In the genomic region with DNA sequence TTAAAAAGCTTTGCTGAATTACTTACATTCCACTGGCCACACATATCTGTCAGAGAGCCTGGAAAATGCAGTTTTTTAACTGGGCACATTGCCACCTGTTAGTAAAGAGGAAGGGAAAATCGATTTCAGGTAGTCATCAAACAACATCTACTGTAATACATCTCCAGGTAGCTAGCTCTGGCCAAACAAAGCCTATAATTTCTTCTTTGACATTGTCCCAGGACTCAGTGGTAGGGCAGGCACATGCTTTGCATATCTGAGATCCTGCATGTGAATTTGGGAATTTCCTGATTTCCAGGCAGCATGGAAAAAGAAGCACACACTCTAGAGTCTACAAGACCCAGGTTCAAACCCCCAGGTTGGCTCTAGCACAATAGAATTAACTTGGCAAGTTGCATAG, we compare ENCODE assay signal across 33 cellular contexts.
"Had no signal": no experiment of that assay in that cellular context is flagged by ENCODE, and none has a peak within 500 bp of the region (broad histone marks: within the 10 kb centered on the region; RNA-seq: fewer than 3 reads in every experiment).

No MANE protein-coding gene starts in this region.

- H3K9me3 Mint-ChIP-seq: effector memory CD8-positive, alpha-beta T cell; T-helper 2 cell treated with Interferon-gamma antibody and Interleukin-4, amounts not matched to agents 5 μg/mL and 100 μg/mL, for 36 hours had no signal

- H3K27me3 Mint-ChIP-seq: activated CD4-positive, alpha-beta T cell treated with anti-CD3 and anti-CD28 coated beads for 36 hours; activated naive CD8-positive, alpha-beta T cell treated with anti-CD3 and anti-CD28 coated beads, Interleukin-2, amount 10 ng/mL, durations not matched to agents 7 days and 5 days; naive thymus-derived CD4-positive, alpha-beta T cell had no signal

- H3K79me2 ChIP-seq: parathyroid adenoma had no signal

- H3K36me3 Mint-ChIP-seq: stimulated activated effector memory CD8-positive, alpha-beta T cell treated with anti-CD3 and anti-CD28 coated beads, Interleukin-12 subunit alpha, Interleukin-12 subunit beta, amount 100 ng/mL, for 72 hours had no signal

- H3K27ac ChIP-seq: ascending aorta, gastroesophageal sphincter, parathyroid adenoma, psoas muscle, sigmoid colon, upper lobe of left lung, vagina had no signal

- H3K4me1 ChIP-seq: ascending aorta, gastroesophageal sphincter, parathyroid adenoma, psoas muscle, sigmoid colon, upper lobe of left lung, vagina had no signal

- DNase-seq: activated CD4-positive, alpha-beta T cell treated with anti-CD3 and anti-CD28 coated beads for 36 hours; activated CD4-positive, alpha-beta T cell treated with anti-CD3 and anti-CD28 coated beads, Interleukin-2, amount 50 U/mL, for 4 hours; activated CD4-positive, CD25-positive, alpha-beta regulatory T cell; activated effector memory CD4-positive, alpha-beta T cell treated with anti-CD3 and anti-CD28 coated beads, Interleukin-2, amount 50 U/mL, for 16 hours; activated naive CD4-positive, alpha-beta T cell treated with anti-CD3 and anti-CD28 coated beads for 36 hours; activated naive CD8-positive, alpha-beta T cell treated with anti-CD3 and anti-CD28 coated beads, Interleukin-2, amount 10 ng/mL, durations not matched to agents 7 days and 5 days; activated T-cell treated with anti-CD3 and anti-CD28 coated beads for 4 hours; caudate nucleus; cortex of kidney; effector memory CD8-positive, alpha-beta T cell; erythroblast; hippocampal formation; immature natural killer cell; kidney; left colon; mammary epithelial cell; naive thymus-derived CD4-positive, alpha-beta T cell; nucleus accumbens; psoas muscle; sigmoid colon; small intestine; stimulated activated CD4-positive, alpha-beta T cell treated with anti-CD3 and anti-CD28 coated beads, Interleukin-4, amount 100 ng/mL, for 24 hours; stimulated activated naive CD8-positive, alpha-beta T cell treated with anti-CD3 and anti-CD28 coated beads, Interleukin-15, amount 100 ng/mL, for 72 hours; substantia nigra; upper lobe of left lung had no signal

- H3K36me3 ChIP-seq: ascending aorta, gastroesophageal sphincter, sigmoid colon, upper lobe of left lung, vagina had no signal

- H3K4me3 ChIP-seq: ascending aorta, gastroesophageal sphincter, psoas muscle, sigmoid colon, upper lobe of left lung, vagina had no signal

- H3K27me3 ChIP-seq: ascending aorta, gastroesophageal sphincter, sigmoid colon, upper lobe of left lung, vagina had no signal

- H2AFZ ChIP-seq: parathyroid adenoma had no signal

- ATAC-seq: activated CD4-positive, alpha-beta T cell treated with anti-CD3 and anti-CD28 coated beads for 36 hours; effector memory CD8-positive, alpha-beta T cell; gastroesophageal sphincter; left colon; naive thymus-derived CD4-positive, alpha-beta T cell; psoas muscle; stimulated activated effector memory CD8-positive, alpha-beta T cell treated with anti-CD3 and anti-CD28 coated beads, Interleukin-12 subunit alpha, Interleukin-12 subunit beta, amount 100 ng/mL, for 72 hours; stimulated activated naive CD8-positive, alpha-beta T cell treated with anti-CD3 and anti-CD28 coated beads, Interleukin-15, amount 100 ng/mL, for 72 hours had no signal

- H3K27ac Mint-ChIP-seq: activated CD4-positive, alpha-beta T cell treated with anti-CD3 and anti-CD28 coated beads for 36 hours; activated naive CD4-positive, alpha-beta T cell treated with anti-CD3 and anti-CD28 coated beads for 36 hours; activated naive CD8-positive, alpha-beta T cell treated with anti-CD3 and anti-CD28 coated beads, Interleukin-2, amount 10 ng/mL, durations not matched to agents 7 days and 5 days; activated T-helper 1 cell treated with anti-CD3 and anti-CD28 coated beads, Interleukin-12 subunit alpha, Interleukin-12 subunit beta, Interleukin-2, Interleukin-4 antibody, amounts not matched to agents 30 ng/mL and 10 ng/mL and 1 ng/mL, durations not matched to agents 14 hours and 24 hours and 36 hours; effector memory CD8-positive, alpha-beta T cell; immature natural killer cell; naive thymus-derived CD4-positive, alpha-beta T cell; stimulated activated effector memory CD8-positive, alpha-beta T cell treated with anti-CD3 and anti-CD28 coated beads, Interleukin-12 subunit alpha, Interleukin-12 subunit beta, amount 100 ng/mL, for 72 hours; stimulated activated naive CD8-positive, alpha-beta T cell treated with anti-CD3 and anti-CD28 coated beads, Interleukin-15, amount 100 ng/mL, for 72 hours; T-helper 2 cell treated with Interferon-gamma antibody and Interleukin-4, amounts not matched to agents 5 μg/mL and 100 μg/mL, for 36 hours had no signal

- H3K4me1 Mint-ChIP-seq: activated CD4-positive, alpha-beta T cell treated with anti-CD3 and anti-CD28 coated beads for 36 hours; activated naive CD8-positive, alpha-beta T cell treated with anti-CD3 and anti-CD28 coated beads, Interleukin-2, amount 10 ng/mL, durations not matched to agents 7 days and 5 days; immature natural killer cell; stimulated activated effector memory CD8-positive, alpha-beta T cell treated with anti-CD3 and anti-CD28 coated beads, Interleukin-12 subunit alpha, Interleukin-12 subunit beta, amount 100 ng/mL, for 72 hours; stimulated activated naive CD8-positive, alpha-beta T cell treated with anti-CD3 and anti-CD28 coated beads, Interleukin-15, amount 100 ng/mL, for 72 hours had no signal

- H3K4me3 Mint-ChIP-seq: activated CD4-positive, alpha-beta T cell treated with anti-CD3 and anti-CD28 coated beads for 36 hours; activated naive CD4-positive, alpha-beta T cell treated with anti-CD3 and anti-CD28 coated beads for 36 hours; activated naive CD8-positive, alpha-beta T cell treated with anti-CD3 and anti-CD28 coated beads, Interleukin-2, amount 10 ng/mL, durations not matched to agents 7 days and 5 days; activated T-helper 1 cell treated with anti-CD3 and anti-CD28 coated beads, Interleukin-12 subunit alpha, Interleukin-12 subunit beta, Interleukin-2, Interleukin-4 antibody, amounts not matched to agents 30 ng/mL and 10 ng/mL and 1 ng/mL, durations not matched to agents 14 hours and 24 hours and 36 hours; effector memory CD8-positive, alpha-beta T cell; immature natural killer cell; naive thymus-derived CD4-positive, alpha-beta T cell; neural crest cell; stimulated activated effector memory CD8-positive, alpha-beta T cell treated with anti-CD3 and anti-CD28 coated beads, Interleukin-12 subunit alpha, Interleukin-12 subunit beta, amount 100 ng/mL, for 72 hours; stimulated activated naive CD8-positive, alpha-beta T cell treated with anti-CD3 and anti-CD28 coated beads, Interleukin-15, amount 100 ng/mL, for 72 hours; T-helper 2 cell treated with Interferon-gamma antibody and Interleukin-4, amounts not matched to agents 5 μg/mL and 100 μg/mL, for 36 hours had no signal
